ENCODE assay signal across 12 cellular contexts in the genomic region with DNA sequence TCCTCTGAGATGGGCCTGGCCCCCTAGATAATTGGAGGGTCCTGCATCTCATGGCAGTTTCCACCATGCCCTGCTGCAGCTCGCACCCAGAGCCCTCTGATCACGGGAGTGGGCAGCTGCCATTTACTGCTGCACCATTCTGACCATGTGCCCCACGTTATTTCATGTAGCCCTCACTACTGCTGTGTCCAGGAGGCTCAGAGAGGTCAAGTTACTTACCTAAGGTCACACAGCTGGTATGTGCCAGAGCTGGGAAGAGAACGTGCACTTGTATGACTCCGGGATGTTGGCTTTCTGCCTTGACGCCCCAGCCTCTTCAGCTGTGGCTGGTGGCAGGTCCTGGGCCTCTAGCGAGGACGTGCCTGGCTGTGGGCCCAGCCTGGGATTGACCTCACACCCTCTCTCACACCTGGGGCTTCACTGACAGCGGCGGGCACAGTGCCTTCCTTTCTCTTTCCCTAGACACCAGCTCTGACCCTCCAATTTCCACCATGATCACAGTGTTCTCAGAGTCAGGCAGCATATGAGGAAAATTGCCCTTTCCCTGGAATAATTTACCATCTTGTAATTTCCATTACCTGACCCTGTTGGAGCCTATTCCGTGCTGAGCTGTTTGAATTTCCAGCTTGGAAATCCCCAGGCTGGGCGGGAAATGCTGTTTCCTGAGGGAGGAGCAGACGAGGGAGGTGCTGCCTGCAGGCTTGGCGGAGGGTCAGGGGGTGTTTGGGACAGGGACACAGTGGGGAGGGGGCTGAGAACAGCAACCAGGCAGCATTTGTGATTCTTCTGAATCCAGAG. TPM values are rescaled to one million over a fixed set of nuclear protein-coding genes. Genes with fewer than 3 reads are reported as not detected.
DNase-seq lines count a peak whose midpoint lies in the region; TF ChIP-seq lines count a peak whose summit lies in the region.
"Had no signal": no experiment of that assay in that cellular context is flagged by ENCODE, and none has a peak within 500 bp of the region (broad histone marks: within the 10 kb centered on the region; RNA-seq: fewer than 3 reads in every experiment).

No MANE protein-coding gene starts in this region.

- peaks cover 0 to 13% (median 5%) of the 10 kb centered on the region in 4 donors for H3K4me1 ChIP-seq in sigmoid colon
- no peaks in the 10 kb centered on the region for H3K4me1 ChIP-seq in MM.1S (ENCODE audit: low read length)
- H3K4me1 ChIP-seq: foreskin keratinocyte had no signal

- no peak for TF ChIP-seq CTCF in coronary artery (IDR thresholded peaks at IDR 0.05)
- no peak for TF ChIP-seq CTCF in sigmoid colon (IDR thresholded peaks at IDR 0.05)
- TF ChIP-seq CTCF in MM.1S (IDR thresholded peaks at IDR 0.05; ENCODE audit: low read length) = no peak

- H3K9me2 ChIP-seq in MM.1S (replicated peaks; ENCODE audit: insufficient read depth, low read length) = no peaks in the 10 kb centered on the region

- H3K4me3 ChIP-seq in coronary artery (peak overlapping the region; percentile 14), sigmoid colon (no peak overlapping the region), MM.1S (ENCODE audit: low read length) (no peak overlapping the region)
- H3K4me3 ChIP-seq: BLaER1 treated with 17β-estradiol and CSF1 and Interleukin-3, amounts not matched to agents 10 nM and 100 nM had no signal

- H3K9me3 ChIP-seq in sigmoid colon (no peaks in the 10 kb centered on the region), MM.1S (replicated peaks; ENCODE audit: insufficient read depth, low read length) (no peaks in the 10 kb centered on the region)

- no peaks in the 10 kb centered on the region for H3K79me2 ChIP-seq in MM.1S (ENCODE audit: low read length)

- TF ChIP-seq POLR2A in sigmoid colon (IDR thresholded peaks at IDR 0.05) = no peak

- no peak overlapping the region for H3K4me2 ChIP-seq in MM.1S (ENCODE audit: low read depth, low read length)

- H3K36me3 ChIP-seq in sigmoid colon (no peaks in the 10 kb centered on the region), MM.1S (replicated peaks; ENCODE audit: insufficient read depth, low read length) (no peaks in the 10 kb centered on the region)
- H3K36me3 ChIP-seq: BLaER1 treated with 17β-estradiol and CSF1 and Interleukin-3, amounts not matched to agents 10 nM and 100 nM had no signal

- H3K27ac ChIP-seq in coronary artery = peak overlapping the region in 1 of 2 donors; percentile 45
- H3K27ac ChIP-seq in sigmoid colon = peak overlapping the region in 2 of 4 donors; percentile 32 to 51
- H3K27ac ChIP-seq in MM.1S (ENCODE audit: low read length) = no peak overlapping the region
- H3K27ac ChIP-seq: BLaER1 treated with 17β-estradiol and CSF1 and Interleukin-3, amounts not matched to agents 10 nM and 100 nM; foreskin keratinocyte had no signal

- WGBS in sigmoid colon, 2 donors = 13 to 55% methylated on average over 14 of the region's 14 CpGs

- no peak for TF ChIP-seq EP300 in sigmoid colon (IDR thresholded peaks at IDR 0.05)

- H2AFZ ChIP-seq in MM.1S (ENCODE audit: low read length) = no peak overlapping the region

- H3K27me3 ChIP-seq in sigmoid colon (peaks cover 0 to 38% (median 10%) of the 10 kb centered on the region in 3 donors), MM.1S (replicated peaks; ENCODE audit: insufficient read depth, low read length) (peaks cover 92% of the 10 kb centered on the region)
- H3K27me3 ChIP-seq: BLaER1 treated with 17β-estradiol and CSF1 and Interleukin-3, amounts not matched to agents 10 nM and 100 nM had no signal

- DNase-seq in NCI-H2029 (lab: John Stamatoyannopoulos, UW) (peak; percentile 18), coronary artery (ENCODE audit: low spot score) (no peak), left kidney (ENCODE audit: low read depth, low spot score) (peak; percentile 66), sigmoid colon (peak; percentile 70), UCSD-AML1 (lab: John Stamatoyannopoulos, UW; ENCODE audit: unreplicated experiment) (no peak), epidermal melanocyte (ENCODE audit: insufficient read length, low spot score) (no peak), MM.1S (no peak), NCI-H1436 (lab: John Stamatoyannopoulos, UW) (no peak)
- DNase-seq: activated CD4-positive, alpha-beta T cell treated with anti-CD3 and anti-CD28 coated beads, Interleukin-2, amount 50 U/mL, for 4 hours; activated gamma-delta T cell treated with Interleukin-2 at 50 U/mL for 16 hours; foreskin keratinocyte had no signal

- H4K20me1 ChIP-seq in MM.1S (ENCODE audit: insufficient read depth, low read length) = no peaks in the 10 kb centered on the region
- H4K20me1 ChIP-seq: BLaER1 treated with 17β-estradiol and CSF1 and Interleukin-3, amounts not matched to agents 10 nM and 100 nM had no signal

- no peaks in the 10 kb centered on the region for H3F3A ChIP-seq in MM.1S (ENCODE audit: insufficient read depth, low read length)

- H3K9ac ChIP-seq in MM.1S (ENCODE audit: low read length) = no peak overlapping the region

- intact Hi-C loops in sigmoid colon (cut with DNase I) = no loop called here

RNA-seq across cellular contexts. Expression of a gene that starts 18.6 kb away (rescaled TPM):
- total RNA-seq in sigmoid colon = 10 to 100 TPM in 1 of 4 donors, 1 to 10 TPM in 3; 2.5 to 12.5 (median 6.9) TPM
- polyA plus RNA-seq in sigmoid colon = 1 to 10 TPM in 2 of 3 donors, under 1 TPM in 1; 0.46 to 7.4 (median 1.2) TPM
- total RNA-seq: foreskin keratinocyte had no signal
- polyA plus RNA-seq: foreskin keratinocyte had no signal

Comparison
In these comparisons a context has a peak if more than half of its experiments do, and no peak if none do; other contexts are left out.
1. DNase-seq: peak in NCI-H2029 (single experiment), left kidney (single experiment) and sigmoid colon (single experiment); none in coronary artery (single experiment), UCSD-AML1 (single experiment), epidermal melanocyte (single experiment), MM.1S (single experiment) and NCI-H1436 (single experiment).